ENCODE assay signal across 14 cellular contexts in the genomic region with DNA sequence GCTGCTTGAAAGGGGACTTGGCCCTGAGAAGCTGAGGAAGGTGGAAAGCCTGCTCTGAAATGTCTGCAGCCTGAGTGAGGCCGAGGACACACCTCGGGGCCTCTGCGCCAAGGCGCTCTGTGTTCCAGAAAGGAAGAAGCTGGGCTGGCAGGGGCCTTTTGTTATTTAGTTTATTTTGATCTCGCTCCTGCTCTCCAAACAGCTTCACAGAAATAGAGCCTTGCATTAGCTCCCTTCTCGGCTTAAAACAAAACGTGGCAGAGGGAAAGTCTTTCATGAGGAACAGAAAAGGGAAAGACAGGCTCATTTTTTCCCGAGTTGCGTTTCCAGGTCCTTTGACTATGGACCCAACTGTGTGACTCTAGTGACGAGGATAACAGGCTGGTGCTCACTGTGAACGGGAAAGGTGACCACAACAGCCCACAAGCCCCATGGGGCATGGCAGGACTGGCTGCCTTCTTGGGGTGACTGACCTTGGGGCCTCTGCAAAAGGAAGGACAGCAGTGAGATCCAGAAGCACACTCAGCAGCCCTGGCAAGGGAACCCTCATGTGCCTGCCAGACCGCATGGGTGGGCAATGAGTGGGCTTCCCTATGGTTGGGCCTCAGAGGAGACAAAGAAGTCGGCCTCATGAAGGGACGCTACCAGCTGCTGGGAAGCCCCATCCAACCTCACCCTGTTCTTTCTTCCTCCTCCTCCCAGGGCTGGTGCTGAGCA. TPM values are rescaled to one million over a fixed set of nuclear protein-coding genes. Genes with fewer than 3 reads are reported as not detected.
DNase-seq lines count a peak whose midpoint lies in the region; ATAC-seq, FAIRE-seq and TF ChIP-seq lines count a peak whose summit lies in the region.
"Had no signal": no experiment of that assay in that cellular context is flagged by ENCODE, and none has a peak within 500 bp of the region (broad histone marks: within the 10 kb centered on the region; RNA-seq: fewer than 3 reads in every experiment).

No MANE protein-coding gene starts in this region.

- no peak for DNase-seq in IMR-90
- no peak for DNase-seq in GM12878 (ENCODE audit: low read depth, low spot score)
- peak; percentile 15 for DNase-seq in mesenchymal stem cell
- no peak for DNase-seq in suprapubic skin (ENCODE audit: low spot score in 2 of 2)
- no peak for DNase-seq in activated CD4-positive, CD25-positive, alpha-beta regulatory T cell treated with anti-CD3 and anti-CD28 coated beads, Interleukin-2, amount 50 U/mL, for 72 hours
- DNase-seq in NCI-H187 treated with DMSO at 0.1 percent for 48 hours (lab: John Stamatoyannopoulos, UW) = no peak
- DNase-seq in type B pancreatic cell (ENCODE audit: extremely low spot score, unreplicated experiment) = no peak
- DNase-seq in omental fat pad (ENCODE audit: low spot score) = no peak
- DNase-seq: activated CD4-positive, alpha-beta T cell treated with anti-CD3 and anti-CD28 coated beads for 48 hours; NCI-H226 had no signal

- H3K36me3 ChIP-seq in IMR-90 (ENCODE audit: control insufficient read depth, insufficient read depth, low read length) (peaks cover 25% of the 10 kb centered on the region), GM12878 (ENCODE audit: control insufficient read depth in 2 of 2, insufficient read depth in 2 of 2, low read length in 1 of 2) (no peaks in the 10 kb centered on the region; a peak in 2 of 4 replicates), mesenchymal stem cell (ENCODE audit: control insufficient read depth in 1 of 2, insufficient read depth in 2 of 2, low read depth in 1 of 2, low read length in 2 of 2) (peaks cover 30 to 34% of the 10 kb centered on the region in 2 experiments), suprapubic skin (peaks cover 33% of the 10 kb centered on the region)

- dilution Hi-C loops in IMR-90 (cut with HindIII; ENCODE audit: low sequenced_read_pairs, unreplicated experiment) = no loop called here

- H2BK5ac ChIP-seq in IMR-90 (ENCODE audit: low read depth, low read length, poor library complexity, severe bottlenecking) (peak overlapping the region; percentile 98), mesenchymal stem cell (ENCODE audit: low read depth, low read length, poor library complexity, severe bottlenecking) (peak overlapping the region; percentile 58)

- no peaks in the 10 kb centered on the region for H3K9me3 ChIP-seq in IMR-90 (ENCODE audit: control insufficient read depth, insufficient read depth, low read length)
- no peaks in the 10 kb centered on the region for H3K9me3 ChIP-seq in GM12878 (replicated peaks; ENCODE audit: control insufficient read depth, insufficient read depth, low read length)
- peaks cover 8% of the 10 kb centered on the region for H3K9me3 ChIP-seq in mesenchymal stem cell (ENCODE audit: control insufficient read depth, low read length)
- H3K9me3 ChIP-seq in suprapubic skin = no peaks in the 10 kb centered on the region
- H3K9me3 ChIP-seq: left lung had no signal

- peak overlapping the region; percentile 98 for H2BK120ac ChIP-seq in IMR-90 (ENCODE audit: low read depth, low read length)
- peak overlapping the region; percentile 55 for H2BK120ac ChIP-seq in mesenchymal stem cell (ENCODE audit: low read depth, low read length)

- intact Hi-C loops in IMR-90 (cut with micrococcal nuclease) = loop anchor here (2.0 kb wide), 3 partner anchors 25 to 71 kb away; a partner anchor contains a TSS
- intact Hi-C loops in GM12878 (cut with micrococcal nuclease; ENCODE audit: unreplicated experiment) = no loop called here

- RAD21 ChIA-PET in GM12878 (lab: Charles Lee; ENCODE audit: unreplicated experiment) = interaction anchor here (1.3 to 4.6 kb wide), 4 partner anchors 70 to 257 kb away, joined by 3 to 25 read pairs (median 6); no protein-coding TSS in a partner anchor

- peaks cover 9% of the 10 kb centered on the region for H3K36me3 Mint-ChIP-seq in type B pancreatic cell

- TF ChIP-seq CTCF in IMR-90 (conservative IDR thresholded peaks at IDR 0.05; ENCODE audit: low read depth, low read length) = no peak
- TF ChIP-seq CTCF in GM12878 (IDR thresholded peaks at IDR 0.05 in 2 of 3, conservative IDR thresholded peaks at IDR 0.05 in 1 of 3; ENCODE audit: control insufficient read depth in 2 of 3, extremely low read depth in 1 of 3, insufficient read depth in 1 of 3, low read depth in 3 of 3, low read length in 3 of 3) = no peak
- no peak for TF ChIP-seq CTCF in suprapubic skin (IDR thresholded peaks at IDR 0.05)
- TF ChIP-seq CTCF in type B pancreatic cell (conservative IDR thresholded peaks at IDR 0.05) = no peak
- no peak for TF ChIP-seq CTCF in omental fat pad (IDR thresholded peaks at IDR 0.05)

- ATAC-seq in IMR-90 (ENCODE audit: low read depth) (no peak), GM12878 (no peak), omental fat pad (ENCODE audit: low FRiP score) (no peak)

- H3K4me1 ChIP-seq in IMR-90 (ENCODE audit: control insufficient read depth, insufficient read depth, low read length) (peaks cover 49% of the 10 kb centered on the region), GM12878 (ENCODE audit: control insufficient read depth, insufficient read depth, low read length) (no peaks in the 10 kb centered on the region; the same call in 1 of the 2 replicates), mesenchymal stem cell (ENCODE audit: control insufficient read depth, insufficient read depth, low read depth, low read length) (peaks cover 51% of the 10 kb centered on the region), suprapubic skin (peaks cover 47% of the 10 kb centered on the region)

- H3K56ac ChIP-seq in IMR-90 (ENCODE audit: extremely low read depth, insufficient read depth, low read length) = peak overlapping the region; percentile 94

- CTCF ChIA-PET in IMR-90 (lab: Yijun Ruan, JAX) = interaction anchor here (0.8 to 2.7 kb wide), 11 partner anchors 8 to 284 kb away, joined by 3 to 17 read pairs (median 7); a partner anchor contains a TSS
- CTCF ChIA-PET in GM12878 (lab: Yijun Ruan, JAX) = interaction anchor here (1.0 to 5.9 kb wide), 17 partner anchors 9 to 592 kb away, joined by 3 to 49 read pairs (median 5); a partner anchor contains a TSS

- peak overlapping the region; percentile 32; the same call in 1 of the 2 replicates for H3K4me2 ChIP-seq in IMR-90 (ENCODE audit: low read depth, low read length)
- no peak overlapping the region for H3K4me2 ChIP-seq in GM12878 (ENCODE audit: control insufficient read depth, insufficient read depth)
- H3K4me2 ChIP-seq in mesenchymal stem cell (ENCODE audit: low read length, poor library complexity, severe bottlenecking) = no peak overlapping the region

- H2BK20ac ChIP-seq in IMR-90 (ENCODE audit: low read depth, low read length) = peak overlapping the region; percentile 94

- H2BK15ac ChIP-seq in IMR-90 (ENCODE audit: low read depth, low read length) (peak overlapping the region; percentile 88), mesenchymal stem cell (ENCODE audit: low read depth, poor library complexity, severe bottlenecking) (peak overlapping the region; percentile 83)

- peak overlapping the region; percentile 97 for H3K23ac ChIP-seq in IMR-90 (ENCODE audit: low read depth, low read length)
- no peak overlapping the region for H3K23ac ChIP-seq in mesenchymal stem cell (ENCODE audit: low read length in 2 of 2)

- peak overlapping the region; percentile 87 for H4K5ac ChIP-seq in IMR-90 (ENCODE audit: low read depth, low read length)

- H4K8ac ChIP-seq in IMR-90 (ENCODE audit: low read depth in 2 of 2, low read length in 2 of 2) (peak overlapping the region; percentile 45 to 99), mesenchymal stem cell (ENCODE audit: low read length) (peak overlapping the region; percentile 63)

- BruUV-seq in IMR-90 (replicated peaks; lab: Mats Ljungman, UMichigan) (no TSS peak), GM12878 (replicated peaks; lab: Mats Ljungman, UMichigan) (no TSS peak)

- H3K79me1 ChIP-seq in IMR-90 (ENCODE audit: low read depth in 1 of 2, low read length in 2 of 2) (peaks cover 0 to 30% of the 10 kb centered on the region in 2 experiments; a peak in 2 of 4 replicates), mesenchymal stem cell (replicated peaks; ENCODE audit: low read length, poor library complexity, severe bottlenecking) (peaks cover 5% of the 10 kb centered on the region)

- H4K20me1 ChIP-seq in IMR-90 (ENCODE audit: insufficient read depth, low read length) = 0 out of 2 replicates have a peak, but pooled peaks cover 4% of the 10 kb centered on the region
- H4K20me1 ChIP-seq in GM12878 (ENCODE audit: control insufficient read depth, insufficient read depth) = no peaks in the 10 kb centered on the region

- H3K79me2 ChIP-seq in GM12878 (ENCODE audit: control insufficient read depth, insufficient read depth, low read length) = no peaks in the 10 kb centered on the region

- peaks cover 5% of the 10 kb centered on the region for H3K27me3 Mint-ChIP-seq in type B pancreatic cell

- FAIRE-seq in GM12878 (lab: Jason Lieb, UNC) = no peak
- FAIRE-seq: colon, frontal cortex had no signal

- SMC1A ChIA-PET in GM12878 (lab: Charles Lee; ENCODE audit: uncharacterized antibody, unreplicated experiment) = interaction anchor here (1.5 to 2.6 kb wide), 2 partner anchors 58 to 257 kb away, joined by 3 to 9 read pairs; a partner anchor contains a TSS

- peaks cover 33% of the 10 kb centered on the region for H3K4me1 Mint-ChIP-seq in type B pancreatic cell (ENCODE audit: unreplicated experiment)

- H3K14ac ChIP-seq in IMR-90 (replicated peaks; ENCODE audit: low read depth, low read length) (peak overlapping the region; percentile 97), mesenchymal stem cell (ENCODE audit: low read length in 2 of 2) (peak overlapping the region in 1 of 2 experiments; percentile 68)

- peak overlapping the region; percentile 98 for H3K27ac ChIP-seq in IMR-90 (ENCODE audit: insufficient read depth, low read length)
- H3K27ac ChIP-seq in GM12878 (ENCODE audit: control insufficient read depth, insufficient read depth) = no peak overlapping the region
- H3K27ac ChIP-seq in mesenchymal stem cell (ENCODE audit: low read length, poor library complexity, severe bottlenecking) = peak overlapping the region; percentile 91
- H3K27ac ChIP-seq in suprapubic skin = peak overlapping the region; percentile 78

- H4K91ac ChIP-seq in IMR-90 (ENCODE audit: insufficient read depth, low read depth, low read length) (peak overlapping the region; percentile 98), mesenchymal stem cell (ENCODE audit: low read length) (peak overlapping the region; percentile 97)

- H3K4ac ChIP-seq in IMR-90 (ENCODE audit: low read depth, low read length) (peak overlapping the region; percentile 100), mesenchymal stem cell (ENCODE audit: low read depth in 1 of 2, low read length in 2 of 2) (peak overlapping the region; percentile 57 to 85)

- 50% methylated on average over 4 of the region's 14 CpGs; no CpG with 5 or more reads in 1 of the 2 experiments for WGBS in IMR-90 (ENCODE audit: extremely low coverage in 2 of 2, insufficient read length in 1 of 2), 2 experiments
- 36% methylated on average over 14 of the region's 14 CpGs for WGBS in GM12878 (ENCODE audit: insufficient coverage, insufficient replicate concordance, low lambda C conversion rate, missing lambda C conversion rate)
- WGBS in mesenchymal stem cell = 80% methylated on average over 11 of the region's 14 CpGs
- 31% methylated on average over 14 of the region's 14 CpGs for WGBS in suprapubic skin

- H2AFZ ChIP-seq in IMR-90 (replicated peaks; ENCODE audit: low read length, poor library complexity) = peak overlapping the region; percentile 24
- H2AFZ ChIP-seq in GM12878 (ENCODE audit: control insufficient read depth, low read depth, low read length) = no peak overlapping the region
- H2AFZ ChIP-seq in mesenchymal stem cell (ENCODE audit: low read depth, low read length) = no peak overlapping the region

- H3K4me3 Mint-ChIP-seq in type B pancreatic cell = no peak overlapping the region

- POLR2A ChIA-PET in IMR-90 (lab: Charles Lee; ENCODE audit: unreplicated experiment) (interaction anchor here (0.6 to 1.2 kb wide), 2 partner anchors 11 to 108 kb away, joined by 3 read pairs; no protein-coding TSS in a partner anchor), GM12878 (lab: Charles Lee) (interaction anchor here (1.4 kb wide), 1 partner anchor 257 kb away, joined by 3 read pairs; no protein-coding TSS in a partner anchor)

- peak overlapping the region; percentile 37 to 60 for H2BK12ac ChIP-seq in mesenchymal stem cell (ENCODE audit: low read length in 2 of 2)

- no peaks in the 10 kb centered on the region for H3K9me3 Mint-ChIP-seq in type B pancreatic cell

- H3K18ac ChIP-seq in IMR-90 (ENCODE audit: low read depth, low read length) (peak overlapping the region; percentile 88), mesenchymal stem cell (ENCODE audit: low read depth in 1 of 2, low read length in 2 of 2) (peak overlapping the region; percentile 93 to 95)

- in situ Hi-C loops in IMR-90 (cut with MboI; ENCODE audit: low sequenced_read_pairs) (loop anchor here (5.0 kb wide), 1 partner anchor 262 kb away; no protein-coding TSS in a partner anchor), GM12878 (cut with MboI) (no loop called here)

- no peak for TF ChIP-seq RAD21 in IMR-90 (IDR thresholded peaks at IDR 0.05; ENCODE audit: low read length)
- TF ChIP-seq RAD21 in GM12878 (IDR thresholded peaks at IDR 0.05; ENCODE audit: insufficient read depth, low read depth, low read length) = no peak

- peaks cover 30% of the 10 kb centered on the region for H3K9me1 ChIP-seq in IMR-90 (ENCODE audit: insufficient read depth, low read length)

- TF ChIP-seq EP300 in GM12878 (IDR thresholded peaks at IDR 0.05; ENCODE audit: borderline replicate concordance in 1 of 2, control insufficient read depth in 1 of 2, low read depth in 2 of 2, low read length in 2 of 2) (no peak), suprapubic skin (IDR thresholded peaks at IDR 0.05) (no peak)

- H2AK9ac ChIP-seq in IMR-90 (replicated peaks; ENCODE audit: low read depth, low read length, poor library complexity) = peak overlapping the region; percentile 96

- TF ChIP-seq POLR2A in IMR-90 (IDR thresholded peaks at IDR 0.05; ENCODE audit: low read depth, low read length) (no peak), GM12878 (IDR thresholded peaks at IDR 0.05; ENCODE audit: low read depth, low read length) (peak; percentile 72), suprapubic skin (IDR thresholded peaks at IDR 0.05) (no peak)

- H2AK5ac ChIP-seq in IMR-90 (ENCODE audit: low read depth, low read length) (peak overlapping the region; percentile 99), mesenchymal stem cell (ENCODE audit: low read length, severe bottlenecking) (peak overlapping the region; percentile 97)

- H3K27me3 ChIP-seq in IMR-90 (ENCODE audit: control insufficient read depth, insufficient read depth, low read length) (no peaks in the 10 kb centered on the region), GM12878 (replicated peaks in 1 of 2; ENCODE audit: control insufficient read depth in 2 of 2, insufficient read depth in 2 of 2, low read length in 1 of 2) (no peaks in the 10 kb centered on the region; a peak in 1 of 4 replicates), mesenchymal stem cell (ENCODE audit: control insufficient read depth in 1 of 2, insufficient read depth in 1 of 2, low read length in 2 of 2) (peaks cover 0 to 17% of the 10 kb centered on the region in 2 experiments), suprapubic skin (no peaks in the 10 kb centered on the region)

- H3K27ac Mint-ChIP-seq in type B pancreatic cell = no peak overlapping the region

- H3K4me3 ChIP-seq in IMR-90 (ENCODE audit: insufficient read depth, low read depth, low read length) (no peak overlapping the region), GM12878 (no peak overlapping the region), mesenchymal stem cell (ENCODE audit: insufficient read depth in 1 of 2, low read depth in 1 of 2, low read length in 2 of 2) (no peak overlapping the region), suprapubic skin (no peak overlapping the region)
- H3K4me3 ChIP-seq: left lung had no signal

- H3K9ac ChIP-seq in IMR-90 (ENCODE audit: low read depth, low read length) (peak overlapping the region; percentile 54), GM12878 (ENCODE audit: control insufficient read depth, insufficient read depth, low read length) (no peak overlapping the region), mesenchymal stem cell (ENCODE audit: low read length) (peak overlapping the region; percentile 70)

RNA-seq across cellular contexts. Expression of a gene that starts 18.7 kb away (rescaled TPM):
- 24.4 and 26.5 TPM in 2 replicates for total RNA-seq in IMR-90 (2012; rRNA removed)
- 37.8 and 43.6 TPM in 2 replicates for polyA plus RNA-seq in IMR-90 (2012; rRNA removed)
- polyA plus RNA-seq in IMR-90 (2012; cell fraction: cytosol; rRNA removed) = 30.9 and 55.6 TPM in 2 replicates
- 98.1 and 109 TPM in 2 replicates for polyA plus RNA-seq in IMR-90 (2012; cell fraction: nucleus; rRNA removed; ENCODE audit: low replicate concordance)
- total RNA-seq in GM12878 (2013; cell fraction: nucleolus; rRNA removed) = 70.2 and 77.1 TPM in 2 replicates
- total RNA-seq in GM12878 (2014; rRNA removed) = 25.8 and 26.5 TPM in 2 replicates
- 23.0 and 25.8 TPM in 2 replicates for total RNA-seq in GM12878 (2014; rRNA removed; fragmentation: Illumina TruSeq; extraction: Trizol)
- total RNA-seq in GM12878 (2021) = 30.4 and 35.2 TPM in 2 replicates
- 15.5 TPM for polyA plus RNA-seq in GM12878 (2011; ENCODE audit: low read depth)
- 47.1 and 50.1 TPM in 2 replicates for polyA plus RNA-seq in GM12878 (2011; rRNA removed)
- 29.2 and 32.0 TPM in 2 replicates for polyA plus RNA-seq in GM12878 (2011; cell fraction: cytosol; rRNA removed)
- 125 and 133 TPM in 2 replicates for polyA plus RNA-seq in GM12878 (2011; cell fraction: nucleus; rRNA removed)
- 24.8 and 24.9 TPM in 2 replicates for polyA plus RNA-seq in GM12878 (2012)
- polyA plus RNA-seq in GM12878 (2014; fragmentation: Illumina TruSeq; extraction: Trizol) = 13.5 and 22.6 TPM in 2 replicates
- 1 to 10 TPM in 1 of 2 experiments, under 1 TPM in 1; 0.45 to 1.2 TPM for polyA plus RNA-seq in GM12878 (2014; fragmentation: Nextera tagmentation; extraction: Ambion mirVana)
- 30.0 and 33.8 TPM in 2 replicates for polyA plus RNA-seq in GM12878 (2014; rRNA removed)
- 10 to 100 TPM in 1 of 2 experiments, 1 to 10 TPM in 1; 5.9 to 14.0 TPM for polyA plus RNA-seq in GM12878 (2016; fragmentation: Nextera tagmentation; extraction: Ambion mirVana)
- polyA minus RNA-seq in GM12878 (2011; rRNA and poly(A)+ RNA removed) = 20.0 and 35.0 TPM in 2 replicates
- 11.6 TPM in 2 replicates for polyA minus RNA-seq in GM12878 (2011; cell fraction: cytosol; rRNA and poly(A)+ RNA removed)
- polyA minus RNA-seq in GM12878 (2011; cell fraction: nucleus; rRNA and poly(A)+ RNA removed) = 51.3 and 64.4 TPM in 2 replicates
- polyA plus RNA-seq in mesenchymal stem cell (2013, experiment 1 of 2) = 37.2 TPM
- polyA plus RNA-seq in mesenchymal stem cell (2013, experiment 2 of 2) = 35.9 TPM
- 10 to 100 TPM; 44.3 to 99.2 (median 55.6) TPM for total RNA-seq in suprapubic skin
- 58.2 and 64.7 TPM in 2 replicates for total RNA-seq in type B pancreatic cell (ENCODE audit: low replicate concordance)
- 10 to 100 TPM; 25.8 to 75.0 (median 40.4) TPM for total RNA-seq in omental fat pad

RNA-seq across cellular contexts. Expression of a gene that starts 23.6 kb away (rescaled TPM):
- total RNA-seq in IMR-90 (2012; rRNA removed) = 0.18 and 0.28 TPM in 2 replicates
- polyA plus RNA-seq in IMR-90 (2012; rRNA removed) = 0.51 and 0.52 TPM in 2 replicates
- polyA plus RNA-seq in IMR-90 (2012; cell fraction: cytosol; rRNA removed) = 0.22 and 0.62 TPM in 2 replicates
- polyA plus RNA-seq in IMR-90 (2012; cell fraction: nucleus; rRNA removed; ENCODE audit: low replicate concordance) = 0.39 and 0.49 TPM in 2 replicates
- total RNA-seq in GM12878 (2013; cell fraction: nucleolus; rRNA removed) = not detected in 2 replicates
- not detected in 2 replicates for total RNA-seq in GM12878 (2014; rRNA removed)
- not detected in 2 replicates for total RNA-seq in GM12878 (2014; rRNA removed; fragmentation: Illumina TruSeq; extraction: Trizol)
- not detected in 2 replicates for total RNA-seq in GM12878 (2021)
- not detected for polyA plus RNA-seq in GM12878 (2011; ENCODE audit: low read depth)
- 0.15 TPM in 1 of 2 replicates, not detected in the other for polyA plus RNA-seq in GM12878 (2011; rRNA removed)
- 0.01 TPM in 1 of 2 replicates, not detected in the other for polyA plus RNA-seq in GM12878 (2011; cell fraction: cytosol; rRNA removed)
- not detected in 2 replicates for polyA plus RNA-seq in GM12878 (2011; cell fraction: nucleus; rRNA removed)
- not detected in 2 replicates for polyA plus RNA-seq in GM12878 (2012)
- not detected in 2 replicates for polyA plus RNA-seq in GM12878 (2014; fragmentation: Illumina TruSeq; extraction: Trizol)
- under 1 TPM in 1 of 2 experiments, not detected in 1; 0.02 TPM for polyA plus RNA-seq in GM12878 (2014; fragmentation: Nextera tagmentation; extraction: Ambion mirVana)
- polyA plus RNA-seq in GM12878 (2014; rRNA removed) = not detected in 2 replicates
- polyA plus RNA-seq in GM12878 (2016; fragmentation: Nextera tagmentation; extraction: Ambion mirVana) = under 1 TPM in 1 of 2 experiments, not detected in 1; 0.09 TPM
- polyA minus RNA-seq in GM12878 (2011; rRNA and poly(A)+ RNA removed) = not detected in 2 replicates
- not detected in 2 replicates for polyA minus RNA-seq in GM12878 (2011; cell fraction: cytosol; rRNA and poly(A)+ RNA removed)
- polyA minus RNA-seq in GM12878 (2011; cell fraction: nucleus; rRNA and poly(A)+ RNA removed) = not detected in 2 replicates
- polyA plus RNA-seq in mesenchymal stem cell (2013, experiment 1 of 2) = 6.7 TPM
- 6.5 TPM for polyA plus RNA-seq in mesenchymal stem cell (2013, experiment 2 of 2)
- total RNA-seq in suprapubic skin = under 1 TPM in 2 of 4 donors, not detected in 2; 0.51 to 0.83 TPM
- total RNA-seq in type B pancreatic cell (ENCODE audit: low replicate concordance) = 0.75 TPM in 1 of 2 replicates, not detected in the other
- 1 to 10 TPM in 1 of 4 donors, under 1 TPM in 3; 0.19 to 2.2 (median 0.45) TPM for total RNA-seq in omental fat pad
- total RNA-seq: frontal cortex, SK-MEL-5 had no signal

RNA-seq across cellular contexts. Expression of a gene that starts 33.5 kb away (rescaled TPM):
- not detected in 2 replicates for total RNA-seq in IMR-90 (2012; rRNA removed)
- not detected in 2 replicates for polyA plus RNA-seq in IMR-90 (2012; rRNA removed)
- not detected in 2 replicates for polyA plus RNA-seq in IMR-90 (2012; cell fraction: cytosol; rRNA removed)
- not detected in 2 replicates for polyA plus RNA-seq in IMR-90 (2012; cell fraction: nucleus; rRNA removed; ENCODE audit: low replicate concordance)
- total RNA-seq in GM12878 (2013; cell fraction: nucleolus; rRNA removed) = not detected in 2 replicates
- total RNA-seq in GM12878 (2014; rRNA removed) = not detected in 2 replicates
- not detected in 2 replicates for total RNA-seq in GM12878 (2014; rRNA removed; fragmentation: Illumina TruSeq; extraction: Trizol)
- total RNA-seq in GM12878 (2021) = not detected in 2 replicates
- not detected for polyA plus RNA-seq in GM12878 (2011; ENCODE audit: low read depth)
- polyA plus RNA-seq in GM12878 (2011; rRNA removed) = not detected in 2 replicates
- polyA plus RNA-seq in GM12878 (2011; cell fraction: cytosol; rRNA removed) = not detected in 2 replicates
- polyA plus RNA-seq in GM12878 (2011; cell fraction: nucleus; rRNA removed) = not detected in 2 replicates
- polyA plus RNA-seq in GM12878 (2012) = not detected in 2 replicates
- polyA plus RNA-seq in GM12878 (2014; fragmentation: Illumina TruSeq; extraction: Trizol) = not detected in 2 replicates
- polyA plus RNA-seq in GM12878 (2014; fragmentation: Nextera tagmentation; extraction: Ambion mirVana) = not detected
- not detected in 2 replicates for polyA plus RNA-seq in GM12878 (2014; rRNA removed)
- not detected for polyA plus RNA-seq in GM12878 (2016; fragmentation: Nextera tagmentation; extraction: Ambion mirVana)
- not detected in 2 replicates for polyA minus RNA-seq in GM12878 (2011; rRNA and poly(A)+ RNA removed)
- polyA minus RNA-seq in GM12878 (2011; cell fraction: cytosol; rRNA and poly(A)+ RNA removed) = not detected in 2 replicates
- not detected in 2 replicates for polyA minus RNA-seq in GM12878 (2011; cell fraction: nucleus; rRNA and poly(A)+ RNA removed)
- not detected for polyA plus RNA-seq in mesenchymal stem cell (2013, experiment 1 of 2)
- not detected for polyA plus RNA-seq in mesenchymal stem cell (2013, experiment 2 of 2)
- not detected for total RNA-seq in suprapubic skin
- total RNA-seq in type B pancreatic cell (ENCODE audit: low replicate concordance) = 0.65 and 4.6 TPM in 2 replicates
- not detected for total RNA-seq in omental fat pad
- total RNA-seq: frontal cortex, left lung, SK-MEL-5 had no signal

RNA-seq across cellular contexts. Expression of a gene that starts 58.8 kb away (rescaled TPM):
- total RNA-seq in IMR-90 (2012; rRNA removed) (13.8 and 23.1 TPM in 2 replicates), GM12878 (2014; rRNA removed) (40.6 and 44.0 TPM in 2 replicates), GM12878 (2014; rRNA removed; fragmentation: Illumina TruSeq; extraction: Trizol) (54.5 and 60.1 TPM in 2 replicates), GM12878 (2021) (80.6 and 90.2 TPM in 2 replicates), suprapubic skin (10 to 100 TPM; 11.3 to 39.4 (median 21.7) TPM), type B pancreatic cell (ENCODE audit: low replicate concordance) (79.5 and 98.8 TPM in 2 replicates), omental fat pad (10 to 100 TPM; 10.4 to 19.6 (median 15.5) TPM)
- polyA plus RNA-seq in IMR-90 (2012; rRNA removed) (34.5 and 44.5 TPM in 2 replicates), GM12878 (2011; rRNA removed) (37.1 and 44.3 TPM in 2 replicates), GM12878 (2014; fragmentation: Illumina TruSeq; extraction: Trizol) (27.3 and 61.8 TPM in 2 replicates), GM12878 (2014; fragmentation: Nextera tagmentation; extraction: Ambion mirVana) (100 to 1,000 TPM; 433 to 478 TPM), GM12878 (2014; rRNA removed) (43.5 and 44.2 TPM in 2 replicates), GM12878 (2016; fragmentation: Nextera tagmentation; extraction: Ambion mirVana) (100 to 1,000 TPM; 206 to 230 TPM)
- 28.0 and 38.5 TPM in 2 replicates for polyA plus RNA-seq in IMR-90 (2012; cell fraction: cytosol; rRNA removed)
- polyA plus RNA-seq in IMR-90 (2012; cell fraction: nucleus; rRNA removed; ENCODE audit: low replicate concordance) = 18.4 and 25.0 TPM in 2 replicates
- 12.7 and 13.3 TPM in 2 replicates for total RNA-seq in GM12878 (2013; cell fraction: nucleolus; rRNA removed)
- 7.9 TPM for polyA plus RNA-seq in GM12878 (2011; ENCODE audit: low read depth)
- polyA plus RNA-seq in GM12878 (2011; cell fraction: cytosol; rRNA removed) = 12.9 and 21.3 TPM in 2 replicates
- polyA plus RNA-seq in GM12878 (2011; cell fraction: nucleus; rRNA removed) = 11.8 and 18.5 TPM in 2 replicates
- 56.3 and 86.6 TPM in 2 replicates for polyA plus RNA-seq in GM12878 (2012)
- 6.4 and 8.3 TPM in 2 replicates for polyA minus RNA-seq in GM12878 (2011; rRNA and poly(A)+ RNA removed)
- polyA minus RNA-seq in GM12878 (2011; cell fraction: cytosol; rRNA and poly(A)+ RNA removed) = 7.2 and 16.2 TPM in 2 replicates
- polyA minus RNA-seq in GM12878 (2011; cell fraction: nucleus; rRNA and poly(A)+ RNA removed) = 4.1 and 5.9 TPM in 2 replicates
- 101 TPM for polyA plus RNA-seq in mesenchymal stem cell (2013, experiment 1 of 2)
- polyA plus RNA-seq in mesenchymal stem cell (2013, experiment 2 of 2) = 111 TPM
